In genomic region chr2:159595410-159596046, GRCh38 we compare ENCODE assay signal across 20 cellular contexts. TPM values are rescaled to one million over a fixed set of nuclear protein-coding genes. Genes with fewer than 3 reads are reported as not detected.
DNase-seq lines count a peak whose midpoint lies in the region; ATAC-seq lines count a peak whose summit lies in the region.
"Had no signal": no experiment of that assay in that cellular context is flagged by ENCODE, and none has a peak within 500 bp of the region (broad histone marks: within the 10 kb centered on the region; RNA-seq: fewer than 3 reads in every experiment).

No MANE protein-coding gene starts in this region.

- peaks cover 33% of the 10 kb centered on the region for H3K4me1 Mint-ChIP-seq in dendritic cell treated with granulocyte-macrophage colony-stimulating factor and Interleukin-4, amounts not matched to agents 40 ng/mL and 50 ng/mL, for 4 days (ENCODE audit: low read depth)

- H3K27ac Mint-ChIP-seq in dendritic cell treated with granulocyte-macrophage colony-stimulating factor and Interleukin-4, amounts not matched to agents 40 ng/mL and 50 ng/mL, for 4 days, result peak overlapping the region; percentile 10
- no peak overlapping the region for H3K27ac Mint-ChIP-seq in activated naive CD4-positive, alpha-beta T cell treated with anti-CD3 and anti-CD28 coated beads, Interleukin-2, amount 50 U/mL, for 72 hours
- H3K27ac Mint-ChIP-seq: activated CD4-positive, alpha-beta memory T cell treated with anti-CD3 and anti-CD28 coated beads for 36 hours; activated naive CD4-positive, alpha-beta T cell treated with anti-CD3 and anti-CD28 coated beads for 36 hours had no signal

- no peaks in the 10 kb centered on the region for H3K9me3 Mint-ChIP-seq in dendritic cell treated with granulocyte-macrophage colony-stimulating factor and Interleukin-4, amounts not matched to agents 40 ng/mL and 50 ng/mL, for 4 days
- H3K9me3 Mint-ChIP-seq in activated naive CD4-positive, alpha-beta T cell treated with anti-CD3 and anti-CD28 coated beads, Interleukin-2, amount 50 U/mL, for 72 hours, result no peaks in the 10 kb centered on the region
- H3K9me3 Mint-ChIP-seq: activated CD4-positive, alpha-beta memory T cell treated with anti-CD3 and anti-CD28 coated beads for 36 hours; activated naive CD4-positive, alpha-beta T cell treated with anti-CD3 and anti-CD28 coated beads for 36 hours had no signal

- H3K36me3 Mint-ChIP-seq in dendritic cell treated with granulocyte-macrophage colony-stimulating factor and Interleukin-4, amounts not matched to agents 40 ng/mL and 50 ng/mL, for 4 days (ENCODE audit: low read depth), result peaks cover 23% of the 10 kb centered on the region
- H3K36me3 Mint-ChIP-seq in activated naive CD4-positive, alpha-beta T cell treated with anti-CD3 and anti-CD28 coated beads, Interleukin-2, amount 50 U/mL, for 72 hours, result no peaks in the 10 kb centered on the region
- H3K36me3 Mint-ChIP-seq: activated CD4-positive, alpha-beta memory T cell treated with anti-CD3 and anti-CD28 coated beads for 36 hours had no signal

- intact Hi-C loops in dendritic cell treated with granulocyte-macrophage colony-stimulating factor and Interleukin-4, amounts not matched to agents 40 ng/mL and 50 ng/mL, for 4 days (cut with micrococcal nuclease), result no loop called here

- no peak overlapping the region for H3K4me3 Mint-ChIP-seq in dendritic cell treated with granulocyte-macrophage colony-stimulating factor and Interleukin-4, amounts not matched to agents 40 ng/mL and 50 ng/mL, for 4 days
- H3K4me3 Mint-ChIP-seq: activated CD4-positive, alpha-beta memory T cell treated with anti-CD3 and anti-CD28 coated beads for 36 hours; activated naive CD4-positive, alpha-beta T cell treated with anti-CD3 and anti-CD28 coated beads for 36 hours had no signal

- H3K27me3 Mint-ChIP-seq in dendritic cell treated with granulocyte-macrophage colony-stimulating factor and Interleukin-4, amounts not matched to agents 40 ng/mL and 50 ng/mL, for 4 days, result no peaks in the 10 kb centered on the region
- H3K27me3 Mint-ChIP-seq: activated CD4-positive, alpha-beta memory T cell treated with anti-CD3 and anti-CD28 coated beads for 36 hours had no signal

- ATAC-seq in activated naive CD4-positive, alpha-beta T cell treated with anti-CD3 and anti-CD28 coated beads, Interleukin-2, amount 50 U/mL, for 72 hours, result no peak

- peak; percentile 35 for DNase-seq in SKM-1 treated with dmso at 0.1 percent for 144 hours (lab: John Stamatoyannopoulos, UW; ENCODE audit: unreplicated experiment)
- DNase-seq in SKM-1 (lab: John Stamatoyannopoulos, UW; ENCODE audit: unreplicated experiment), result no peak
- DNase-seq in NOMO-1 treated with DMSO at 0.1 percent for 48 hours (lab: John Stamatoyannopoulos, UW; ENCODE audit: unreplicated experiment), result peak; percentile 86
- DNase-seq in activated naive CD4-positive, alpha-beta T cell treated with anti-CD3 and anti-CD28 coated beads, Interleukin-2, amount 50 U/mL, for 72 hours (ENCODE audit: low spot score in 2 of 2), result no peak
- no peak for DNase-seq in NCI-H2227 treated with DMSO at 0.1 percent for 48 hours (lab: John Stamatoyannopoulos, UW)
- no peak for DNase-seq in stimulated activated naive CD4-positive, alpha-beta T cell (lab: John Stamatoyannopoulos, UW)
- DNase-seq in cerebellum (ENCODE audit: low spot score), result no peak
- DNase-seq: activated CD4-positive, alpha-beta memory T cell treated with anti-CD3 and anti-CD28 coated beads for 36 hours; activated naive CD4-positive, alpha-beta T cell treated with anti-CD3 and anti-CD28 coated beads for 36 hours; cortex of kidney; foreskin fibroblast; GF-D8; GOT3; NCI-H1092 treated with DMSO at 0.1 percent for 48 hours; NCI-H2107; NCI-H774; stimulated activated CD8-positive, alpha-beta memory T cell treated with anti-CD3 and anti-CD28 coated beads, Interleukin-4, amount 100 ng/mL, for 48 hours; testis; WERI-Rb-1 had no signal

RNA-seq across cellular contexts. Expression of gene BAZ2B, which starts 20.8 kb away (rescaled TPM):
- 10 to 100 TPM in 1 of 2 donors, 1 to 10 TPM in 1; 9.4 to 15.0 TPM for total RNA-seq in activated naive CD4-positive, alpha-beta T cell treated with anti-CD3 and anti-CD28 coated beads, Interleukin-2, amount 50 U/mL, for 72 hours
- 250 TPM for total RNA-seq in cerebellum

Comparison
In these comparisons a context has a peak if more than half of its experiments do, and no peak if none do; other contexts are left out.
1. DNase-seq: peak in SKM-1 treated with dmso at 0.1 percent for 144 hours (single experiment) and NOMO-1 treated with DMSO at 0.1 percent for 48 hours (single experiment); none in SKM-1 (single experiment), activated naive CD4-positive, alpha-beta T cell treated with anti-CD3 and anti-CD28 coated beads, Interleukin-2, amount 50 U/mL, for 72 hours (0 of 2), NCI-H2227 treated with DMSO at 0.1 percent for 48 hours (single experiment), stimulated activated naive CD4-positive, alpha-beta T cell (0 of 6) and cerebellum (single experiment).
2. RNA of gene BAZ2B, which starts 20.8 kb away (total RNA-seq): 250 TPM in cerebellum (single experiment); 9.4 to 15.0 TPM in activated naive CD4-positive, alpha-beta T cell treated with anti-CD3 and anti-CD28 coated beads, Interleukin-2, amount 50 U/mL, for 72 hours; every median in the first group is over 10 times any median in the second.